1 cellular context compared by ENCODE assay signal in genomic region chr15:74569731-74570070, GRCh38.
TF ChIP-seq lines count a peak whose summit lies in the region.

No MANE protein-coding gene starts in this region.

TF ChIP-seq in IMR-90, 13 proteins besides CTCF, POLR2A, EP300 and RAD21:
- TF ChIP-seq MAFK (IDR thresholded peaks at IDR 0.05; ENCODE audit: low read depth, low read length): no peak
- TF ChIP-seq RCOR1 (IDR thresholded peaks at IDR 0.05; ENCODE audit: insufficient replicate concordance, low read length): no peak
- no peak for TF ChIP-seq MAZ (IDR thresholded peaks at IDR 0.05; ENCODE audit: borderline replicate concordance, low read depth, low read length)
- no peak for TF ChIP-seq NFE2L2 (IDR thresholded peaks at IDR 0.05; ENCODE audit: low read depth, low read length)
- TF ChIP-seq ELK1 (IDR thresholded peaks at IDR 0.05; ENCODE audit: borderline replicate concordance, low read depth, low read length): no peak
- no peak for TF ChIP-seq USF2 (IDR thresholded peaks at IDR 0.05; ENCODE audit: low read depth, low read length)
- TF ChIP-seq SMC3 (IDR thresholded peaks at IDR 0.05; ENCODE audit: low read depth, low read length): no peak
- no peak for TF ChIP-seq FOS (IDR thresholded peaks at IDR 0.05; ENCODE audit: low read depth, low read length)
- TF ChIP-seq RFX5 (IDR thresholded peaks at IDR 0.05; ENCODE audit: low read depth, low read length): no peak
- TF ChIP-seq BHLHE40 (IDR thresholded peaks at IDR 0.05; ENCODE audit: low read depth, low read length): no peak
- no peak for TF ChIP-seq MXI1 (IDR thresholded peaks at IDR 0.05; ENCODE audit: borderline replicate concordance, low read depth, low read length)
- no peak for TF ChIP-seq CHD1 (IDR thresholded peaks at IDR 0.05; ENCODE audit: low read depth, low read length)
